ENCODE assay signal across 31 cellular contexts in the genomic region with DNA sequence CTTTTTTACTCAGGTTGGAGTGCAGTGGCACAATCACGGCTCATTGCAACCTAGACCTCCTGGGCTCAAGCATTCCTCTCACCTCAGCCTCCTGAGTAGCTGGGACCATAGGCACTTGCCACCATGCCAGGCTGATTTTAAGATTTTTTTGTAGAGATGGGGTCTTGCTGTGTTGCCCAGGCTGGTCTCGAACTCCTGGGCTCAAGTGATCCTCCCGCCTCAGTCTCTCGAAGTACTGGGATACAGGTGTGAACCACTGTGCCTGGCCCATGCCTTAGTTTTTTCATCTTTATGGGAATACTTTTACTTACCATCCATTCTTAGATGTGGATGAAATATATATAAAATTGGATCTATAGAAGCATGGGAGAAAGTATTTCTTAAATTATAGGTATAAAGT. TPM values are rescaled to one million over a fixed set of nuclear protein-coding genes. Genes with fewer than 3 reads are reported as not detected.
"Had no signal": no experiment of that assay in that cellular context is flagged by ENCODE, and none has a peak within 500 bp of the region (broad histone marks: within the 10 kb centered on the region; RNA-seq: fewer than 3 reads in every experiment).

No MANE protein-coding gene starts in this region.

- H3K4me3 ChIP-seq: left lung, lower lobe of right lung, neural progenitor cell, ovary, right atrium auricular region, right lobe of liver, spleen, suprapubic skin, thoracic aorta, tibial artery, uterus had no signal

- H3K9me3 ChIP-seq: left lung, lower lobe of right lung, neutrophil, ovary, right atrium auricular region, right lobe of liver, spleen, suprapubic skin, thoracic aorta, tibial artery, uterus had no signal

- H2AFZ ChIP-seq: neural progenitor cell had no signal

- H3K9ac ChIP-seq: neural progenitor cell had no signal

- ATAC-seq: left colon; left lung; lower lobe of right lung; natural killer cell; right lobe of liver; stimulated activated effector memory CD8-positive, alpha-beta T cell treated with anti-CD3 and anti-CD28 coated beads, Interleukin-12 subunit alpha, Interleukin-12 subunit beta, amount 100 ng/mL, for 72 hours had no signal

- H3K27me3 Mint-ChIP-seq: progenitor cell of endocrine pancreas; stimulated activated naive CD8-positive, alpha-beta T cell treated with anti-CD3 and anti-CD28 coated beads, Interleukin-15, Interleukin-2, amounts not matched to agents 100 ng/mL and 50 ng/mL, for 24 hours had no signal

- H3K27ac ChIP-seq: left lung, lower lobe of right lung, neural progenitor cell, neutrophil, ovary, right atrium auricular region, right lobe of liver, suprapubic skin, thoracic aorta, tibial artery, uterus had no signal

- H3K36me3 ChIP-seq: neural progenitor cell, ovary, right atrium auricular region, suprapubic skin, thoracic aorta, uterus had no signal

- FAIRE-seq: islet of Langerhans, kidney had no signal

- H3K4me3 Mint-ChIP-seq: immature natural killer cell; natural killer cell; nephron progenitor cell; neural progenitor cell; stimulated activated effector memory CD8-positive, alpha-beta T cell treated with anti-CD3 and anti-CD28 coated beads, Interleukin-12 subunit alpha, Interleukin-12 subunit beta, amount 100 ng/mL, for 72 hours; stimulated activated naive CD8-positive, alpha-beta T cell treated with anti-CD3 and anti-CD28 coated beads, Interleukin-15, Interleukin-2, amounts not matched to agents 100 ng/mL and 50 ng/mL, for 24 hours had no signal

- H3K4me1 ChIP-seq: right lobe of liver had no signal

- H3K27me3 ChIP-seq: left lung, neural progenitor cell, neutrophil, ovary, right atrium auricular region, right lobe of liver, spleen, suprapubic skin, tibial artery, uterus had no signal

- H3K36me3 Mint-ChIP-seq: natural killer cell had no signal

- H3K4me2 ChIP-seq: neural progenitor cell had no signal

- H3K27ac Mint-ChIP-seq: nephron progenitor cell, neural progenitor cell, progenitor cell of endocrine pancreas had no signal

- DNase-seq: hypothalamus; immature natural killer cell; kidney; left colon; left lung; lower lobe of right lung; mammary epithelial cell; mesenchymal stem cell; natural killer cell; nephron progenitor cell; occipital lobe; ovary; spleen; stimulated activated CD4-positive, alpha-beta T cell treated with anti-CD3 and anti-CD28 coated beads, Interleukin-4, amount 100 ng/mL, for 24 hours; stimulated activated naive CD4-positive, alpha-beta T cell; tibial artery; trophoblast cell; uterus had no signal

- H3K9me3 Mint-ChIP-seq: immature natural killer cell; natural killer cell; nephron progenitor cell; neural progenitor cell; stimulated activated effector memory CD8-positive, alpha-beta T cell treated with anti-CD3 and anti-CD28 coated beads, Interleukin-12 subunit alpha, Interleukin-12 subunit beta, amount 100 ng/mL, for 72 hours; stimulated activated naive CD8-positive, alpha-beta T cell treated with anti-CD3 and anti-CD28 coated beads, Interleukin-15, Interleukin-2, amounts not matched to agents 100 ng/mL and 50 ng/mL, for 24 hours had no signal

RNA-seq across cellular contexts. Expression of gene GAL3ST3, which starts 26.3 kb away (rescaled TPM):
- total RNA-seq: left colon, left lung, liver, lower lobe of right lung, natural killer cell, right lobe of liver, spleen, suprapubic skin, ureter had no signal
- polyA plus RNA-seq: immature natural killer cell, liver, mammary epithelial cell had no signal

RNA-seq across cellular contexts. Expression of gene CATSPER1, which starts 49.0 kb away (rescaled TPM):
- total RNA-seq: occipital lobe, progenitor cell of endocrine pancreas, right atrium auricular region, right lobe of liver, skeletal muscle tissue, suprapubic skin, thoracic aorta, ureter had no signal
- polyA plus RNA-seq: liver, ovary had no signal
